Comparison of ENCODE assay signal across 8 cellular contexts in genomic region chr3:106333911-106334618, GRCh38.
A peak's percentile ranks its signal among the peaks of the same experiment; 100 is the strongest.
DNase-seq lines count a peak whose midpoint lies in the region; ATAC-seq, FAIRE-seq and TF ChIP-seq lines count a peak whose summit lies in the region.

No MANE protein-coding gene starts in this region.

- peak; percentile 51 for ATAC-seq in GM21717 (IDR thresholded peaks at IDR 0.05; ENCODE audit: unreplicated experiment)
- peak; percentile 83 to 90 for ATAC-seq in stimulated activated naive B cell treated with anti-CD40 and anti-IgM and Interleukin-4, amounts not matched to agents 10 μg/mL and 1 μg/mL and 100 μg/mL, for 72 hours (replicated peaks)

- H3K36me3 Mint-ChIP-seq in stimulated activated naive B cell treated with anti-CD40 and anti-IgM and Interleukin-4, amounts not matched to agents 10 μg/mL and 1 μg/mL and 100 μg/mL, for 72 hours = no peaks in the 10 kb centered on the region

- no peak overlapping the region for H3K4me3 ChIP-seq in fibroblast of lung (replicated peaks in 1 of 4; ENCODE audit: control extremely low read depth in 1 of 4, insufficient read depth in 1 of 4, low read depth in 3 of 4, low read length in 4 of 4)

- H3K9me3 Mint-ChIP-seq in stimulated activated naive B cell treated with anti-CD40 and anti-IgM and Interleukin-4, amounts not matched to agents 10 μg/mL and 1 μg/mL and 100 μg/mL, for 72 hours = no peaks in the 10 kb centered on the region

- H3K4me2 ChIP-seq in fibroblast of lung (ENCODE audit: extremely low read depth, insufficient read depth, low read length) = no peak overlapping the region

- no peak overlapping the region for H3K9ac ChIP-seq in fibroblast of lung (ENCODE audit: insufficient read depth, low read length)

- H3K4me1 Mint-ChIP-seq in stimulated activated naive B cell treated with anti-CD40 and anti-IgM and Interleukin-4, amounts not matched to agents 10 μg/mL and 1 μg/mL and 100 μg/mL, for 72 hours = peaks cover 20 to 39% of the 10 kb centered on the region in 2 donors

- no peaks in the 10 kb centered on the region for H3K79me2 ChIP-seq in fibroblast of lung (ENCODE audit: control insufficient read depth, insufficient read depth, low read length)

- peak overlapping the region; percentile 2 to 47 for H3K4me3 Mint-ChIP-seq in stimulated activated naive B cell treated with anti-CD40 and anti-IgM and Interleukin-4, amounts not matched to agents 10 μg/mL and 1 μg/mL and 100 μg/mL, for 72 hours

- DNase-seq in AG20443 (ENCODE audit: low spot score) (peak; percentile 9), RCC 7860 (ENCODE audit: low spot score) (peak; percentile 44), fibroblast of lung (ENCODE audit: low read depth in 2 of 2) (peak; percentile 68 to 93), GM03348 (ENCODE audit: low spot score) (no peak), NCI-H2196 treated with DMSO at 0.1 percent for 48 hours (lab: John Stamatoyannopoulos, UW; ENCODE audit: unreplicated experiment) (no peak)
- DNase-seq in stimulated activated naive B cell treated with anti-CD40 and anti-IgM and Interleukin-4, amounts not matched to agents 10 μg/mL and 1 μg/mL and 100 μg/mL, for 72 hours = peak; percentile 19
- no peak for DNase-seq in activated CD4-positive, CD25-positive, alpha-beta regulatory T cell treated with anti-CD3 and anti-CD28 coated beads, Interleukin-2, amount 50 U/mL, for 72 hours

- no peak for TF ChIP-seq CTCF in fibroblast of lung (conservative IDR thresholded peaks at IDR 0.05 in 1 of 2, IDR thresholded peaks at IDR 0.05 in 1 of 2; ENCODE audit: low read depth in 1 of 2, low read length in 2 of 2)

- no peaks in the 10 kb centered on the region for H3K9me3 ChIP-seq in fibroblast of lung (ENCODE audit: control insufficient read depth, insufficient read depth, low read depth, low read length)

- no peaks in the 10 kb centered on the region for H3K4me1 ChIP-seq in fibroblast of lung (ENCODE audit: control insufficient read depth, extremely low read depth, insufficient read depth, low read length)

- H3K27me3 ChIP-seq in fibroblast of lung (ENCODE audit: control insufficient read depth, insufficient read depth, low read length) = no peaks in the 10 kb centered on the region

- no peaks in the 10 kb centered on the region for H4K20me1 ChIP-seq in fibroblast of lung (ENCODE audit: control insufficient read depth, extremely low read depth, insufficient read depth, low read length)

- no peaks in the 10 kb centered on the region for H3K36me3 ChIP-seq in fibroblast of lung (ENCODE audit: control insufficient read depth, insufficient read depth, low read length)

- no peak overlapping the region for H3K27ac ChIP-seq in fibroblast of lung (ENCODE audit: insufficient read depth, low read length)

- no peak overlapping the region for H3K27ac Mint-ChIP-seq in stimulated activated naive B cell treated with anti-CD40 and anti-IgM and Interleukin-4, amounts not matched to agents 10 μg/mL and 1 μg/mL and 100 μg/mL, for 72 hours

- no peak overlapping the region for H2AFZ ChIP-seq in fibroblast of lung (ENCODE audit: low read length)

- no peaks in the 10 kb centered on the region for H3K27me3 Mint-ChIP-seq in stimulated activated naive B cell treated with anti-CD40 and anti-IgM and Interleukin-4, amounts not matched to agents 10 μg/mL and 1 μg/mL and 100 μg/mL, for 72 hours

- peak; percentile 88 for FAIRE-seq in RCC 7860 (lab: Jason Lieb, UNC)

Comparison
In these comparisons a context has a peak if more than half of its experiments do, and no peak if none do; other contexts are left out.
1. DNase-seq: peak in AG20443 (single experiment), RCC 7860 (single experiment), fibroblast of lung (2 of 2) and stimulated activated naive B cell treated with anti-CD40 and anti-IgM and Interleukin-4, amounts not matched to agents 10 μg/mL and 1 μg/mL and 100 μg/mL, for 72 hours (single experiment); none in GM03348 (single experiment), NCI-H2196 treated with DMSO at 0.1 percent for 48 hours (single experiment) and activated CD4-positive, CD25-positive, alpha-beta regulatory T cell treated with anti-CD3 and anti-CD28 coated beads, Interleukin-2, amount 50 U/mL, for 72 hours (single experiment).